19 cellular contexts compared by ENCODE assay signal in the genomic region with DNA sequence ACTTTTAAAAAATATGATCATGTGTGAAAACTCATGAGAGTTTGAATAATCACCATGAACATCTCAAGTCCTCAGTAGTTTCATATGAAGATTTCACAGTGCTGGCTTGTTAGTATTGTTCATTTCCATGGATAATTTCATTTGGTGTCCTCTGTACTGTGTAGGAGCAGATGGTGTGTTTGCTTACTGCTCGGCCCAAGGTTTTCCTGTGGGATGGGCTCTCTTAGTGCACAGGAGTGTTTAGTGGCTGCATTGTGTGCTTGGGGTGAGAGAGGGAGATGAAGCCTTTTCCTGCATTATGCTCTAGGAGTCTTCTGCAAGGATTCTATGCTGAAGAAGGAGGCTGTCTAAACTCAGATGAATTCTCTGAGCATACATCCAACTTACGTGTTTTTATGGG.
"Had no signal": no experiment of that assay in that cellular context is flagged by ENCODE, and none has a peak within 500 bp of the region (broad histone marks: within the 10 kb centered on the region; RNA-seq: fewer than 3 reads in every experiment).

No MANE protein-coding gene starts in this region.

- H3K9me3 Mint-ChIP-seq: activated CD4-positive, alpha-beta memory T cell treated with anti-CD3 and anti-CD28 coated beads, Interleukin-2, amount 10 ng/mL, durations not matched to agents 7 days and 5 days; activated CD4-positive, alpha-beta T cell treated with anti-CD3 and anti-CD28 coated beads, Interleukin-2, amount 10 ng/mL, durations not matched to agents 24 days and 14 days; central memory CD8-positive, alpha-beta T cell had no signal

- H3K27me3 Mint-ChIP-seq: activated CD4-positive, alpha-beta memory T cell treated with anti-CD3 and anti-CD28 coated beads, Interleukin-2, amount 10 ng/mL, durations not matched to agents 7 days and 5 days; activated CD4-positive, alpha-beta T cell treated with anti-CD3 and anti-CD28 coated beads, Interleukin-2, amount 10 ng/mL, durations not matched to agents 24 days and 14 days; activated naive CD8-positive, alpha-beta T cell; activated T-helper 17 cell treated with anti-CD3 and anti-CD28 coated beads, Interleukin-2, amount 50 U/mL, for 72 hours; central memory CD8-positive, alpha-beta T cell; natural killer cell treated with Interleukin-12 subunit alpha and Interleukin-12 subunit beta and Interleukin-15 and Interleukin-18, amount 100 ng/mL, for 72 hours; stimulated activated memory B cell treated with anti-CD40 and anti-IgM and Interleukin-4, amounts not matched to agents 10 μg/mL and 1 μg/mL and 100 μg/mL, for 72 hours; stimulated activated naive CD8-positive, alpha-beta T cell treated with anti-CD3 and anti-CD28 coated beads, Interleukin-15, amount 100 ng/mL, for 72 hours had no signal

- ATAC-seq: activated T-cell treated with anti-CD3 and anti-CD28 coated beads, Interleukin-2, amount 50 U/mL, for 4 hours; activated T-helper 17 cell treated with anti-CD3 and anti-CD28 coated beads, Interleukin-2, amount 50 U/mL, for 72 hours; mucosa of descending colon; natural killer cell treated with Interleukin-12 subunit alpha and Interleukin-12 subunit beta and Interleukin-15 and Interleukin-18, amount 100 ng/mL, for 72 hours; stimulated activated memory B cell treated with anti-CD40 and anti-IgM and Interleukin-4, amounts not matched to agents 10 μg/mL and 1 μg/mL and 100 μg/mL, for 72 hours; stimulated activated naive CD8-positive, alpha-beta T cell treated with anti-CD3 and anti-CD28 coated beads, Interleukin-15, amount 100 ng/mL, for 72 hours had no signal

- H3K4me1 Mint-ChIP-seq: activated CD4-positive, alpha-beta memory T cell treated with anti-CD3 and anti-CD28 coated beads, Interleukin-2, amount 10 ng/mL, durations not matched to agents 7 days and 5 days; activated CD4-positive, alpha-beta T cell treated with anti-CD3 and anti-CD28 coated beads, Interleukin-2, amount 10 ng/mL, durations not matched to agents 24 days and 14 days; activated T-helper 17 cell treated with anti-CD3 and anti-CD28 coated beads, Interleukin-2, amount 50 U/mL, for 72 hours; central memory CD8-positive, alpha-beta T cell; stimulated activated memory B cell treated with anti-CD40 and anti-IgM and Interleukin-4, amounts not matched to agents 10 μg/mL and 1 μg/mL and 100 μg/mL, for 72 hours; stimulated activated naive CD8-positive, alpha-beta T cell treated with anti-CD3 and anti-CD28 coated beads, Interleukin-15, amount 100 ng/mL, for 72 hours had no signal

- H3K27ac Mint-ChIP-seq: activated CD4-positive, alpha-beta memory T cell treated with anti-CD3 and anti-CD28 coated beads, Interleukin-2, amount 10 ng/mL, durations not matched to agents 7 days and 5 days; activated CD4-positive, alpha-beta T cell treated with anti-CD3 and anti-CD28 coated beads, Interleukin-2, amount 10 ng/mL, durations not matched to agents 24 days and 14 days; activated naive CD8-positive, alpha-beta T cell; activated T-helper 17 cell treated with anti-CD3 and anti-CD28 coated beads, Interleukin-2, amount 50 U/mL, for 72 hours; natural killer cell treated with Interleukin-12 subunit alpha and Interleukin-12 subunit beta and Interleukin-15 and Interleukin-18, amount 100 ng/mL, for 72 hours; stimulated activated memory B cell treated with anti-CD40 and anti-IgM and Interleukin-4, amounts not matched to agents 10 μg/mL and 1 μg/mL and 100 μg/mL, for 72 hours; stimulated activated naive CD8-positive, alpha-beta T cell treated with anti-CD3 and anti-CD28 coated beads, Interleukin-15, amount 100 ng/mL, for 72 hours had no signal

- H3K36me3 Mint-ChIP-seq: natural killer cell treated with Interleukin-12 subunit alpha and Interleukin-12 subunit beta and Interleukin-15 and Interleukin-18, amount 100 ng/mL, for 72 hours; stimulated activated memory B cell treated with anti-CD40 and anti-IgM and Interleukin-4, amounts not matched to agents 10 μg/mL and 1 μg/mL and 100 μg/mL, for 72 hours had no signal

- DNase-seq: activated CD4-positive, alpha-beta memory T cell treated with anti-CD3 and anti-CD28 coated beads, Interleukin-2, amount 10 ng/mL, durations not matched to agents 7 days and 5 days; activated CD4-positive, alpha-beta T cell treated with anti-CD3 and anti-CD28 coated beads, Interleukin-2, amount 10 ng/mL, durations not matched to agents 24 days and 14 days; activated CD4-positive, CD25-positive, alpha-beta regulatory T cell treated with anti-CD3 and anti-CD28 coated beads, Interleukin-2, amount 50 U/mL, for 72 hours; activated CD8-positive, alpha-beta memory T cell treated with anti-CD3 and anti-CD28 coated beads, Interleukin-2, amount 50 U/mL, for 48 hours; activated T-cell treated with anti-CD3 and anti-CD28 coated beads, Interleukin-2, amount 50 U/mL, for 4 hours; anterior cingulate cortex; effector memory CD4-positive, alpha-beta T cell; left ventricle myocardium inferior; mucosa of descending colon; stimulated activated CD4-positive, alpha-beta T cell treated with anti-CD3 and anti-CD28 coated beads, Interleukin-1b, Interleukin-23, amount 100 ng/mL, for 48 hours; stimulated activated CD4-positive, alpha-beta T cell treated with anti-CD3 and anti-CD28 coated beads, Interleukin-4, amount 100 ng/mL, for 4 hours; stimulated activated CD8-positive, alpha-beta memory T cell treated with anti-CD3 and anti-CD28 coated beads, Interleukin-4, amount 100 ng/mL, for 48 hours; stimulated activated naive CD8-positive, alpha-beta T cell treated with anti-CD3 and anti-CD28 coated beads, Interleukin-15, amount 100 ng/mL, for 72 hours; upper lobe of left lung had no signal

- H3K4me3 Mint-ChIP-seq: activated CD4-positive, alpha-beta memory T cell treated with anti-CD3 and anti-CD28 coated beads, Interleukin-2, amount 10 ng/mL, durations not matched to agents 7 days and 5 days; activated CD4-positive, alpha-beta T cell treated with anti-CD3 and anti-CD28 coated beads, Interleukin-2, amount 10 ng/mL, durations not matched to agents 24 days and 14 days; activated naive CD8-positive, alpha-beta T cell; activated T-cell treated with anti-CD3 and anti-CD28 coated beads, Interleukin-2, amount 50 U/mL, for 4 hours; activated T-helper 17 cell treated with anti-CD3 and anti-CD28 coated beads, Interleukin-2, amount 50 U/mL, for 72 hours; central memory CD8-positive, alpha-beta T cell; natural killer cell treated with Interleukin-12 subunit alpha and Interleukin-12 subunit beta and Interleukin-15 and Interleukin-18, amount 100 ng/mL, for 72 hours; stimulated activated memory B cell treated with anti-CD40 and anti-IgM and Interleukin-4, amounts not matched to agents 10 μg/mL and 1 μg/mL and 100 μg/mL, for 72 hours; stimulated activated naive CD8-positive, alpha-beta T cell treated with anti-CD3 and anti-CD28 coated beads, Interleukin-15, amount 100 ng/mL, for 72 hours had no signal
